8 cellular contexts compared by ENCODE assay signal in the genomic region with DNA sequence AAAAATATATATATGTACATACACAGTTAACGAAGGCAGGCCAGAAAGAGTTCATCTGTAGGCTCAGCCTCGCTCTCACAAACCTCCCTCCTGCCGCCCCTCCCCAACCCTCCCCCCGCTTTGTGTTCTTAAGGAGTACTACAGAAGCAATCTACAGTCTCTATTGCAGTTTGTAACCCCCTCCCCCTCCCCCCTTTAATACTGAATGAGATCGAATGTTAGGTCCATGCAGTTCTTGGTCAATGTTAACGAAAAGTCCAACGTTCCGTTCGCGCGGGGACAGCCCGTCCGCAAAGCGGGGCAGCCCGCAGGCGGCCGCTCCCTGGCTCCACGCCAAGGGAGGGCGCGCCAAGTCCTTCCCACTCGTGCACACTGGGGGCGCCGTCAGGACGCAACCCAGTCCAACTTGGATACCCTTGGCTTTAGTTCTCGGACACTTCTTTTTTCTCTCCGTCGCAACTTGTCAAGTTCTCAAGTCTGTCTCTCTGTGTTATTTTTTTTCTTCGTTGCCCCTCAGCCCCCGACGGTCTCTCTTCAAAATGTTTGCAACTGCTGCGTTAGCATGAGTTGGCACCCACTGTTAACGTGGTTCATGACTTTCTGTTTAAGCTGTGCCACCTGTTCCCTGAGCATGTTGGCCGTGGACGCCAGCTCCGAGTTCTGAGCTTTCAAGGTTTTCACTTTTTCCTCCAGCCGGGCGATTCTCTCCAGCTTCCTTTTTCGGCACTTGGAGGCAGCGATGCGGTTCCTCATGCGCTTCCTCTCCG. TPM values are rescaled to one million over a fixed set of nuclear protein-coding genes. Genes with fewer than 3 reads are reported as not detected.
DNase-seq lines count a peak whose midpoint lies in the region; ATAC-seq and TF ChIP-seq lines count a peak whose summit lies in the region.

No MANE protein-coding gene starts in this region.

- H3K27ac ChIP-seq in lung (ENCODE audit: low read depth in 1 of 2, low read length in 1 of 2), result peak overlapping the region; percentile 99 to 100

- ATAC-seq in lung (ENCODE audit: insufficient read depth, low FRiP score) (no peak), GM21529 (IDR thresholded peaks at IDR 0.05; ENCODE audit: unreplicated experiment) (no peak)

- DNase-seq in NCI-H1417 (lab: John Stamatoyannopoulos, UW) (peak; percentile 5 to 88 (median 84)), NCI-H1417 treated with DMSO at 0.1 percent for 48 hours (lab: John Stamatoyannopoulos, UW) (no peak), NCI-H345 (lab: John Stamatoyannopoulos, UW) (peak; percentile 74), lung (ENCODE audit: low spot score) (peak; percentile 54)
- peak; percentile 12 to 15 for DNase-seq in activated CD4-positive, alpha-beta T cell treated with anti-CD3 and anti-CD28 coated beads, Interleukin-2, amount 50 U/mL, for 4 hours
- DNase-seq in effector CD4-positive, alpha-beta T cell, result peak; percentile 39
- peak; percentile 35 for DNase-seq in stimulated activated CD8-positive, alpha-beta memory T cell treated with anti-CD3 and anti-CD28 coated beads, Interleukin-12 subunit alpha, Interleukin-12 subunit beta, amount 100 ng/mL, for 4 hours (ENCODE audit: low read depth)

- peak overlapping the region; percentile 90 for H3K4me3 ChIP-seq in lung

- no peaks in the 10 kb centered on the region for H3K27me3 ChIP-seq in lung (ENCODE audit: control insufficient read depth, insufficient read depth)

- no peaks in the 10 kb centered on the region for H3K9me3 ChIP-seq in lung (ENCODE audit: control insufficient read depth in 2 of 2, insufficient read depth in 1 of 2, low read length in 1 of 2)

- peaks cover 0 to 7% of the 10 kb centered on the region in 2 donors for H3K36me3 ChIP-seq in lung (ENCODE audit: control insufficient read depth in 2 of 2, insufficient read depth in 2 of 2, low read length in 2 of 2)

- 0 to 1% methylated on average over 42 of the region's 42 CpGs for WGBS in lung, 2 donors

- H3K4me1 ChIP-seq in lung (ENCODE audit: control insufficient read depth in 2 of 2, insufficient read depth in 2 of 2, low read length in 2 of 2), result peaks cover 0 to 5% of the 10 kb centered on the region in 2 donors

- TF ChIP-seq CTCF in lung (IDR thresholded peaks at IDR 0.05; ENCODE audit: control extremely low read depth, extremely low read depth), result no peak

RNA-seq across cellular contexts. Expression of a gene that starts 2.1 kb away (rescaled TPM):
- 100 to 1,000 TPM; 144 to 584 TPM for total RNA-seq in lung
- 100 to 1,000 TPM in 1 of 2 donors, 10 to 100 TPM in 1; 78.1 to 140 TPM for polyA plus RNA-seq in lung
